Comparison of ENCODE assay signal across 9 cellular contexts in the genomic region with DNA sequence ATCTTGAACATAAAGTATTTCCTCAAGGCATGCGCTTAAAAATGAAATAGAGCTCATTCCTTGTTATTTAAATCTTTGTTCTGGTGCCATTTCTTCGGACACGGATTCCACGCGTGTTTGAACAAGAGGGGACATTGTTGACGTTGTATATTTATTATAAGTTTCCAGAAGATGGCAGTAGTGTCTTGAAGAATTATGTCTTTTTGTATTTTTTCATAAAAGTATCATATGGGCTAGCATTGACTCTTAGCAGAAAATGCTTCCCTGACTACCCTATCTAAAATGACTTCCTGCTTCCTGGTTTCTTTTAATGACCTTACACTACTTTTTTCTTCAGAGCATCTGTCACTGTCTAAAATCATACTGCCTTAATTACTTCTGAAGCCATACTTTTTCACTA. TPM values are rescaled to one million over a fixed set of nuclear protein-coding genes. Genes with fewer than 3 reads are reported as not detected.
DNase-seq lines count a peak whose midpoint lies in the region; ATAC-seq and TF ChIP-seq lines count a peak whose summit lies in the region.
"Had no signal": no experiment of that assay in that cellular context is flagged by ENCODE, and none has a peak within 500 bp of the region (broad histone marks: within the 10 kb centered on the region; RNA-seq: fewer than 3 reads in every experiment).

No MANE protein-coding gene starts in this region.

- no peak for DNase-seq in heart right ventricle
- no peak for DNase-seq in left ventricle myocardium superior
- peak; percentile 63 for DNase-seq in OCI-LY7 (ENCODE audit: low spot score)
- peak; percentile 56 for DNase-seq in fibroblast of peridontal ligament (ENCODE audit: extremely low read depth)
- DNase-seq in stimulated activated naive CD8-positive, alpha-beta T cell treated with anti-CD3 and anti-CD28 coated beads, Interleukin-15, amount 100 ng/mL, for 72 hours: no peak
- DNase-seq in H4 (ENCODE audit: low spot score): no peak
- no peak for DNase-seq in upper lobe of right lung
- no peak for DNase-seq in cerebellum (ENCODE audit: low spot score)
- DNase-seq: activated CD8-positive, alpha-beta memory T cell treated with anti-CD3 and anti-CD28 coated beads, Interleukin-2, amount 50 U/mL, for 48 hours had no signal

- POLR2A ChIA-PET in OCI-LY7 (lab: Charles Lee): interaction anchor here (0.6 to 2.6 kb wide), 14 partner anchors 9 to 246 kb away, joined by 3 to 9 read pairs (median 4); no protein-coding TSS in a partner anchor

- H3K4me3 ChIP-seq in heart right ventricle (no peak overlapping the region), OCI-LY7 (ENCODE audit: low read depth, low read length, poor library complexity, severe bottlenecking) (no peak overlapping the region), upper lobe of right lung (no peak overlapping the region)

- H3K9me2 ChIP-seq in OCI-LY7 (ENCODE audit: insufficient read depth, low read length): no peaks in the 10 kb centered on the region

- H3K4me1 ChIP-seq in heart right ventricle (peaks cover 0 to 8% (median 2%) of the 10 kb centered on the region in 9 donors), OCI-LY7 (ENCODE audit: insufficient read depth, low read length, poor library complexity, severe bottlenecking) (peaks cover 6% of the 10 kb centered on the region), upper lobe of right lung (peaks cover 4% of the 10 kb centered on the region)

- intact Hi-C loops in heart right ventricle (cut with DNase I): no loop called here
- intact Hi-C loops in left ventricle myocardium superior (cut with micrococcal nuclease): no loop called here
- intact Hi-C loops in OCI-LY7 (cut with micrococcal nuclease; ENCODE audit: unreplicated experiment): loop anchor here (1.0 to 5.0 kb wide), 2 partner anchors 128 to 245 kb away; no protein-coding TSS in a partner anchor
- intact Hi-C loops in upper lobe of right lung (cut with DNase I): no loop called here

- H3K27me3 Mint-ChIP-seq in stimulated activated naive CD8-positive, alpha-beta T cell treated with anti-CD3 and anti-CD28 coated beads, Interleukin-15, amount 100 ng/mL, for 72 hours: no peaks in the 10 kb centered on the region

- H3K27me3 ChIP-seq in heart right ventricle: no peaks in the 10 kb centered on the region
- H3K27me3 ChIP-seq in upper lobe of right lung: no peaks in the 10 kb centered on the region

- H3K27ac Mint-ChIP-seq in stimulated activated naive CD8-positive, alpha-beta T cell treated with anti-CD3 and anti-CD28 coated beads, Interleukin-15, amount 100 ng/mL, for 72 hours: peak overlapping the region in 1 of 2 donors; percentile 29

- H3K4me3 Mint-ChIP-seq in stimulated activated naive CD8-positive, alpha-beta T cell treated with anti-CD3 and anti-CD28 coated beads, Interleukin-15, amount 100 ng/mL, for 72 hours: no peak overlapping the region

- peaks cover 32% of the 10 kb centered on the region for H3K4me1 Mint-ChIP-seq in stimulated activated naive CD8-positive, alpha-beta T cell treated with anti-CD3 and anti-CD28 coated beads, Interleukin-15, amount 100 ng/mL, for 72 hours

- 41 to 49% methylated on average over 6 of the region's 6 CpGs for WGBS in heart right ventricle, 2 donors

- H3K9me3 ChIP-seq in heart right ventricle: no peaks in the 10 kb centered on the region
- H3K9me3 ChIP-seq in OCI-LY7 (ENCODE audit: low read length): no peaks in the 10 kb centered on the region
- no peaks in the 10 kb centered on the region for H3K9me3 ChIP-seq in upper lobe of right lung

- BruUV-seq in OCI-LY7 (replicated peaks; lab: Mats Ljungman, UMichigan): no TSS peak

- peak in 7 of 9 donors; percentile 16 to 44 (median 21) for TF ChIP-seq CTCF in heart right ventricle (IDR thresholded peaks at IDR 0.05)
- peak; percentile 77 for TF ChIP-seq CTCF in OCI-LY7 (conservative IDR thresholded peaks at IDR 0.05; ENCODE audit: low read length)
- TF ChIP-seq CTCF in upper lobe of right lung (IDR thresholded peaks at IDR 0.05): no peak

- no peak overlapping the region for H3K4me2 ChIP-seq in OCI-LY7 (ENCODE audit: low read length)

- H3K36me3 ChIP-seq in heart right ventricle (peaks cover 0 to 68% (median 45%) of the 10 kb centered on the region in 9 donors), OCI-LY7 (ENCODE audit: insufficient read depth, low read length) (peaks cover 64% of the 10 kb centered on the region), upper lobe of right lung (peaks cover 67% of the 10 kb centered on the region)

- H3K79me2 ChIP-seq in OCI-LY7 (ENCODE audit: insufficient read depth, low read depth, low read length): no peaks in the 10 kb centered on the region

- H3K27ac ChIP-seq in heart right ventricle (peak overlapping the region in 1 of 10 donors; percentile 12), OCI-LY7 (ENCODE audit: low read depth, low read length, poor library complexity, severe bottlenecking) (no peak overlapping the region), upper lobe of right lung (no peak overlapping the region)

- no peaks in the 10 kb centered on the region for H3K9me3 Mint-ChIP-seq in stimulated activated naive CD8-positive, alpha-beta T cell treated with anti-CD3 and anti-CD28 coated beads, Interleukin-15, amount 100 ng/mL, for 72 hours

- no peaks in the 10 kb centered on the region for H4K20me1 ChIP-seq in OCI-LY7 (ENCODE audit: insufficient read depth, low read length)

- H2AFZ ChIP-seq in OCI-LY7 (ENCODE audit: low read length): no peak overlapping the region

- ATAC-seq in heart right ventricle (no peak), left ventricle myocardium superior (no peak), upper lobe of right lung (no peak)
- ATAC-seq in stimulated activated naive CD8-positive, alpha-beta T cell treated with anti-CD3 and anti-CD28 coated beads, Interleukin-15, amount 100 ng/mL, for 72 hours: peak; percentile 40

- CTCF ChIA-PET in OCI-LY7 (lab: Charles Lee; ENCODE audit: unreplicated experiment): interaction anchor here (1.4 to 1.9 kb wide), 2 partner anchors 25 to 246 kb away, joined by 7 to 16 read pairs; no protein-coding TSS in a partner anchor

RNA-seq across cellular contexts. Expression of gene BIRC2, which starts 20.4 kb away (rescaled TPM):
- 10 to 100 TPM; 25.4 to 39.7 (median 28.6) TPM for total RNA-seq in heart right ventricle
- polyA plus RNA-seq in heart right ventricle: 10 to 100 TPM; 20.2 to 26.6 TPM
- 31.1 TPM for total RNA-seq in left ventricle myocardium superior
- total RNA-seq in OCI-LY7 (2014; rRNA removed; shearing (Covaris generic)): 32.6 and 38.0 TPM in 2 replicates
- total RNA-seq in OCI-LY7 (2022): 36.1 and 40.7 TPM in 2 replicates
- 41.1 and 63.7 TPM in 2 replicates for total RNA-seq in H4 (2014; rRNA removed; shearing (Covaris generic))
- 44.1 TPM for total RNA-seq in upper lobe of right lung
- 96.0 TPM for total RNA-seq in cerebellum

RNA-seq across cellular contexts. Expression of gene BIRC3, which starts 50.1 kb away (rescaled TPM):
- 10 to 100 TPM in 3 of 10 donors, 1 to 10 TPM in 7; 1.5 to 16.5 (median 5.7) TPM for total RNA-seq in heart right ventricle
- polyA plus RNA-seq in heart right ventricle: 1 to 10 TPM; 1.1 to 6.0 TPM
- 8.2 TPM for total RNA-seq in left ventricle myocardium superior
- 23.0 and 27.2 TPM in 2 replicates for total RNA-seq in OCI-LY7 (2014; rRNA removed; shearing (Covaris generic))
- 66.9 and 69.2 TPM in 2 replicates for total RNA-seq in OCI-LY7 (2022)
- total RNA-seq in H4 (2014; rRNA removed; shearing (Covaris generic)): 0.27 and 0.89 TPM in 2 replicates
- total RNA-seq in upper lobe of right lung: 23.0 TPM
- 1.1 TPM for total RNA-seq in cerebellum

Comparison
In these comparisons a context has a peak if more than half of its experiments do, and no peak if none do; other contexts are left out.
1. DNase-seq: peak in OCI-LY7 (single experiment) and fibroblast of peridontal ligament (single experiment); none in heart right ventricle (0 of 2), left ventricle myocardium superior (single experiment), stimulated activated naive CD8-positive, alpha-beta T cell treated with anti-CD3 and anti-CD28 coated beads, Interleukin-15, amount 100 ng/mL, for 72 hours (0 of 2), H4 (single experiment), upper lobe of right lung (single experiment) and cerebellum (single experiment).